ENCODE assay signal across 22 cellular contexts in the genomic region with DNA sequence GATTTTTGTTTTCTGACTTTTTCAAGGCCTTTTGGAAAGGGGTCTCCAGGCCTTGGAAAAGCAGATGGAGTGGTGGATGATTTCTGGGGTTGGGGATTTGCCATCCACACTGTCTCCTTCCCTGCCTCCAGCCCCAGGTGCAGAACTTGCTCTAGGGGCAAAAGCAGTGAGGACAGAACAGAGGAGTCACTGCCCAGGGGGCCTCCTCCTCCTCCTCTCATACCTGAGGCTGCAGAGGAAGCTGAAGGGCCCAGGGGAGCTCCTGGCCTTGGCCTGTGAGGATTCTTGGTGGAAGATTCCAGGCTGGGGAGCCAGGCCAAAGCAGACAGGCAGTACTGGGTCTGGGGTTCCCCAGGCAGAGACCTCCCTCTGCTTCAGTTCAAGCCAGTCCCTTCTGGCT. TPM values are rescaled to one million over a fixed set of nuclear protein-coding genes. Genes with fewer than 3 reads are reported as not detected.
A peak's percentile ranks its signal among the peaks of the same experiment; 100 is the strongest.
DNase-seq lines count a peak whose midpoint lies in the region; TF ChIP-seq lines count a peak whose summit lies in the region.
"Had no signal": no experiment of that assay in that cellular context is flagged by ENCODE, and none has a peak within 500 bp of the region (broad histone marks: within the 10 kb centered on the region; RNA-seq: fewer than 3 reads in every experiment).

No MANE protein-coding gene starts in this region.

- in situ Hi-C loops in KBM-7 (cut with MboI; ENCODE audit: low pct_unique_long_range_greater_than_20kb, low sequenced_read_pairs): no loop called here

- no peak overlapping the region for H3K4me3 ChIP-seq in sigmoid colon
- no peak overlapping the region for H3K4me3 ChIP-seq in spleen
- H3K4me3 ChIP-seq: A549; BLaER1 treated with 17β-estradiol and CSF1 and Interleukin-3, amounts not matched to agents 10 nM and 100 nM; GM12878 had no signal

- H3K27me3 ChIP-seq in sigmoid colon (peaks cover 0 to 12% (median 0%) of the 10 kb centered on the region in 3 donors), spleen (replicated peaks in 1 of 7) (no peaks in the 10 kb centered on the region)
- H3K27me3 ChIP-seq: BLaER1 treated with 17β-estradiol and CSF1 and Interleukin-3, amounts not matched to agents 10 nM and 100 nM had no signal

- H3K9me3 ChIP-seq in sigmoid colon (no peaks in the 10 kb centered on the region), spleen (no peaks in the 10 kb centered on the region)
- H3K9me3 ChIP-seq: A549; BLaER1 treated with 17β-estradiol and CSF1 and Interleukin-3, amounts not matched to agents 10 nM and 100 nM; Caco-2 had no signal

- TF ChIP-seq EP300 in sigmoid colon (IDR thresholded peaks at IDR 0.05): no peak

- intact Hi-C loops in sigmoid colon (cut with DNase I): no loop called here
- intact Hi-C loops in spleen (cut with DNase I; ENCODE audit: low total_unique reads): no loop called here

- H3K27ac ChIP-seq in sigmoid colon (no peak overlapping the region), spleen (no peak overlapping the region)
- H3K27ac ChIP-seq: 22Rv1; A549; BLaER1 treated with 17β-estradiol and CSF1 and Interleukin-3, amounts not matched to agents 10 nM and 100 nM; C4-2B had no signal

- TF ChIP-seq CTCF in sigmoid colon (IDR thresholded peaks at IDR 0.05) (no peak), spleen (IDR thresholded peaks at IDR 0.05 in 8 of 11, conservative IDR thresholded peaks at IDR 0.05 in 3 of 11) (no peak)

- peak; percentile 9 for DNase-seq in D341Med (ENCODE audit: low spot score)
- DNase-seq in mesenteric fat pad (ENCODE audit: low spot score): peak; percentile 53
- DNase-seq in sigmoid colon: peak; percentile 36
- no peak for DNase-seq in spleen
- no peak for DNase-seq in KBM-7
- DNase-seq: AML-193; Caco-2; Calu3; CD4-positive, alpha-beta T cell; CD8-positive, alpha-beta T cell; DMS 273 treated with DMSO at 0.1 percent for 48 hours; DMS153; DMS53; DMS79; DND-41; EL; GDM1 had no signal

- H3K36me3 ChIP-seq in sigmoid colon: no peaks in the 10 kb centered on the region
- no peaks in the 10 kb centered on the region for H3K36me3 ChIP-seq in spleen
- H3K36me3 ChIP-seq: BLaER1 treated with 17β-estradiol and CSF1 and Interleukin-3, amounts not matched to agents 10 nM and 100 nM had no signal

- H3K4me1 ChIP-seq in sigmoid colon (no peaks in the 10 kb centered on the region), spleen (peaks cover 0 to 22% (median 10%) of the 10 kb centered on the region in 6 donors)
- H3K4me1 ChIP-seq: A549, Caco-2 had no signal

- no peak for TF ChIP-seq POLR2A in sigmoid colon (IDR thresholded peaks at IDR 0.05)
- TF ChIP-seq POLR2A in spleen (IDR thresholded peaks at IDR 0.05): no peak

RNA-seq across cellular contexts. Expression of gene URI1, which starts 52.3 kb away (rescaled TPM):
- total RNA-seq in mesenteric fat pad (56.2 TPM), sigmoid colon (10 to 100 TPM; 54.6 to 69.2 (median 60.6) TPM), spleen (10 to 100 TPM; 44.8 to 64.6 (median 53.9) TPM)
- polyA plus RNA-seq in sigmoid colon (10 to 100 TPM; 20.8 to 34.2 (median 29.1) TPM), spleen (10 to 100 TPM; 23.8 to 31.7 (median 25.6) TPM)

Comparison
In these comparisons a context has a peak if more than half of its experiments do, and no peak if none do; other contexts are left out.
1. DNase-seq: peak in D341Med (single experiment), mesenteric fat pad (single experiment) and sigmoid colon (single experiment); none in spleen (single experiment) and KBM-7 (single experiment).